Comparison of ENCODE assay signal across 9 cellular contexts in the genomic region with DNA sequence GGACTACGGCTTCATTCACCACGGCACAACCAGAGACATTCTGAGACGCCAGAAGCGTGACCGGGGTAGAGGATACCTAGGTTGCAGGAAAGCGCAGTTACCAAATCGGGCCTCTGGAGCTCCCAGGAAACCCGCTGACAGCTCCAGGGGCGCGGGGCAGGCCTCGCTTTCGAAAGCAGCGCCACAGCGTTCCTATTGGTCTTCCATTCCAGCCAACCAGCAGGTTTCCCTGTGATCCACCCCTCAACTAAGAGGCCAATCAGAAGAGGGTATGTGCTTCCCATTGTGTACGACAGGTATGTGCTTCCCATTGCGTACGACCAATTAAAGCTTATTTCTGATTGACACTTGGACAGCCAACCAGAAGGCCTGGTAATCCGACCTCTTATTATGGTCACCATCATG. TPM values are rescaled to one million over a fixed set of nuclear protein-coding genes. Genes with fewer than 3 reads are reported as not detected.
DNase-seq lines count a peak whose midpoint lies in the region; ATAC-seq, FAIRE-seq and TF ChIP-seq lines count a peak whose summit lies in the region.
"Had no signal": no experiment of that assay in that cellular context is flagged by ENCODE, and none has a peak within 500 bp of the region (broad histone marks: within the 10 kb centered on the region; RNA-seq: fewer than 3 reads in every experiment).

No MANE protein-coding gene starts in this region.

- peaks cover 31% of the 10 kb centered on the region for H3K36me3 ChIP-seq in HAP-1 (replicated peaks)

- no peaks in the 10 kb centered on the region for H3K9me3 Mint-ChIP-seq in neural crest cell
- H3K9me3 Mint-ChIP-seq: stimulated activated naive CD8-positive, alpha-beta T cell treated with anti-CD3 and anti-CD28 coated beads, Interleukin-15, amount 100 ng/mL, for 72 hours had no signal

- peak overlapping the region; percentile 41 for H3K4me3 Mint-ChIP-seq in neural crest cell

- peaks cover 8% of the 10 kb centered on the region for H3K36me3 Mint-ChIP-seq in neural crest cell (ENCODE audit: low read depth)

- H3K27me3 ChIP-seq in HAP-1 (ENCODE audit: low read depth) = no peaks in the 10 kb centered on the region

- no peak for TF ChIP-seq CTCF in neural crest cell (conservative IDR thresholded peaks at IDR 0.05)

- H3K4me1 Mint-ChIP-seq in neural crest cell = no peaks in the 10 kb centered on the region

- peak; percentile 83 for FAIRE-seq in GM19239 (lab: Jason Lieb, UNC)

- H3K4me1 ChIP-seq in HAP-1 = peaks cover 6% of the 10 kb centered on the region

- H3K27ac Mint-ChIP-seq in neural crest cell (ENCODE audit: unreplicated experiment) = no peak overlapping the region

- H3K4me3 ChIP-seq in HAP-1 = no peak overlapping the region

- H3K27me3 Mint-ChIP-seq in neural crest cell (ENCODE audit: low read depth) = no peaks in the 10 kb centered on the region
- H3K27me3 Mint-ChIP-seq: stimulated activated naive CD8-positive, alpha-beta T cell treated with anti-CD3 and anti-CD28 coated beads, Interleukin-15, amount 100 ng/mL, for 72 hours had no signal

- peak; percentile 87 for ATAC-seq in HG03139 (IDR thresholded peaks at IDR 0.05; ENCODE audit: unreplicated experiment)
- ATAC-seq in HG03342 (IDR thresholded peaks at IDR 0.05; ENCODE audit: unreplicated experiment) = no peak
- ATAC-seq: stimulated activated naive CD8-positive, alpha-beta T cell treated with anti-CD3 and anti-CD28 coated beads, Interleukin-15, amount 100 ng/mL, for 72 hours had no signal

- in situ Hi-C loops in HAP-1 (cut with MboI; ENCODE audit: low sequenced_read_pairs) = no loop called here

- H3K9me3 ChIP-seq in HAP-1 = no peaks in the 10 kb centered on the region

- DNase-seq in GM19239 (ENCODE audit: insufficient read length, low spot score) = peak; percentile 33
- peak; percentile 82 for DNase-seq in ecto neural progenitor cell (ENCODE audit: low spot score)
- no peak for DNase-seq in neural crest cell (ENCODE audit: low read depth, low spot score)
- DNase-seq in AG20443 (ENCODE audit: low spot score) = no peak
- DNase-seq in HAP-1 (ENCODE audit: low spot score in 2 of 2) = no peak
- DNase-seq in NCI-H345 treated with DMSO at 0.1 percent for 48 hours (lab: John Stamatoyannopoulos, UW; ENCODE audit: unreplicated experiment) = no peak
- DNase-seq: stimulated activated naive CD8-positive, alpha-beta T cell treated with anti-CD3 and anti-CD28 coated beads, Interleukin-15, amount 100 ng/mL, for 72 hours had no signal

RNA-seq across cellular contexts. Expression of gene SNX12, which starts 14.9 kb away (rescaled TPM):
- total RNA-seq in neural crest cell = 77.5 and 78.3 TPM in 2 replicates

RNA-seq across cellular contexts. Expression of gene FOXO4, which starts 42.4 kb away (rescaled TPM):
- 10.1 and 12.0 TPM in 2 replicates for total RNA-seq in neural crest cell

RNA-seq across cellular contexts. Expression of gene CXorf65, which starts 53.3 kb away (rescaled TPM):
- not detected in 2 replicates for total RNA-seq in neural crest cell

RNA-seq across cellular contexts. Expression of gene IL2RG, which starts 58.2 kb away (rescaled TPM):
- not detected in 2 replicates for total RNA-seq in neural crest cell

Comparison
In these comparisons a context has a peak if more than half of its experiments do, and no peak if none do; other contexts are left out.
1. DNase-seq: peak in GM19239 (single experiment) and ecto neural progenitor cell (single experiment); none in neural crest cell (single experiment), AG20443 (single experiment), HAP-1 (0 of 2) and NCI-H345 treated with DMSO at 0.1 percent for 48 hours (single experiment).